27 cellular contexts compared by ENCODE assay signal in genomic region chrX:5575407-5575806, GRCh38.
"Had no signal": no experiment of that assay in that cellular context is flagged by ENCODE, and none has a peak within 500 bp of the region (broad histone marks: within the 10 kb centered on the region; RNA-seq: fewer than 3 reads in every experiment).

No MANE protein-coding gene starts in this region.

- H3K4me3 ChIP-seq: colonic mucosa, coronary artery, dorsolateral prefrontal cortex, esophagus muscularis mucosa, esophagus squamous epithelium, gastrocnemius medialis, gastroesophageal sphincter, heart left ventricle, heart right ventricle had no signal

- H3K9me3 ChIP-seq: colonic mucosa, esophagus muscularis mucosa, esophagus squamous epithelium, gastrocnemius medialis, gastroesophageal sphincter, heart left ventricle, heart right ventricle had no signal

- H3K27ac ChIP-seq: colonic mucosa, coronary artery, dorsolateral prefrontal cortex, epithelial cell of prostate, esophagus muscularis mucosa, esophagus squamous epithelium, foreskin keratinocyte, gastrocnemius medialis, gastroesophageal sphincter, heart left ventricle, heart right ventricle had no signal

- DNase-seq: colonic mucosa; cortex of kidney; dermis blood vessel endothelial cell; dorsolateral prefrontal cortex; effector CD4-positive, alpha-beta T cell; effector CD8-positive, alpha-beta T cell; effector memory CD4-positive, alpha-beta T cell; effector memory CD8-positive, alpha-beta T cell; endodermal cell; erythroblast; esophagus squamous epithelium; foreskin fibroblast; foreskin keratinocyte; foreskin melanocyte; gastrocnemius medialis; glutamatergic neuron; head of caudate nucleus; heart left ventricle; heart right ventricle had no signal

- H3K36me3 ChIP-seq: colonic mucosa, esophagus muscularis mucosa, esophagus squamous epithelium, gastrocnemius medialis, gastroesophageal sphincter, heart left ventricle, heart right ventricle had no signal

- H3K4me1 ChIP-seq: colonic mucosa, esophagus muscularis mucosa, esophagus squamous epithelium, foreskin keratinocyte, gastrocnemius medialis, gastroesophageal sphincter, heart left ventricle, heart right ventricle had no signal

- H3K27me3 ChIP-seq: colonic mucosa, esophagus muscularis mucosa, esophagus squamous epithelium, foreskin keratinocyte, gastrocnemius medialis, gastroesophageal sphincter, heart left ventricle, heart right ventricle had no signal

- ATAC-seq: effector memory CD8-positive, alpha-beta T cell; esophagus mucosa; foreskin keratinocyte; gastrocnemius medialis; gastroesophageal sphincter; heart left ventricle; heart right ventricle had no signal

- FAIRE-seq: endometrium, endothelial cell of umbilical vein, frontal cortex had no signal
